39 cellular contexts compared by ENCODE assay signal in the genomic region with DNA sequence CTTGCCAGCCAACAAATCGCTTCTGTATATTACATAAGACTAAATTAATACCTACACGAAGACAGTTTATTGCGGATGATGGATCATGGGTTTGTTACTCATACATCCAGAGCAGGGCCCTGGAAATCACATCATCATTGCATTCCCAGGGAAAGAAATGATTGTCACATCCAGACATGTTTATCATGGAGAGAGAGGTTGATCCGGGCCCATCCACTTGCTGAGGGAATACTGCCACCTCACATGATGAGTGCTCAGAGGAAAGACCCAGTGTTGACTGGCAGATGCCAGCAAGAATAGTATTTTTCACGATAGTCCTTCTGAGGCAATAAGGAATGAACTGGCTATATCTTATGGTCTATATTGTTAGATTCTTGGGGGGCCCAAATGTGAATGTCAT.
"Had no signal": no experiment of that assay in that cellular context is flagged by ENCODE, and none has a peak within 500 bp of the region (broad histone marks: within the 10 kb centered on the region; RNA-seq: fewer than 3 reads in every experiment).

No MANE protein-coding gene starts in this region.

- H3K27ac Mint-ChIP-seq: activated naive CD4-positive, alpha-beta T cell treated with anti-CD3 and anti-CD28 coated beads for 36 hours; activated naive CD4-positive, alpha-beta T cell treated with anti-CD3 and anti-CD28 coated beads, Interleukin-2, amount 10 ng/mL, durations not matched to agents 7 days and 5 days; activated naive CD4-positive, alpha-beta T cell treated with anti-CD3 and anti-CD28 coated beads, Interleukin-2, amount 50 U/mL, for 24 hours; activated naive CD4-positive, alpha-beta T cell treated with anti-CD3 and anti-CD28 coated beads, Interleukin-2, amount 50 U/mL, for 72 hours; activated naive CD8-positive, alpha-beta T cell; activated naive CD8-positive, alpha-beta T cell treated with anti-CD3 and anti-CD28 coated beads for 36 hours; activated naive CD8-positive, alpha-beta T cell treated with anti-CD3 and anti-CD28 coated beads, Interleukin-2, amount 10 ng/mL, durations not matched to agents 7 days and 5 days; activated naive CD8-positive, alpha-beta T cell treated with anti-CD3 and anti-CD28 coated beads, Interleukin-2, amount 50 U/mL, for 24 hours; activated T-cell treated with anti-CD3 and anti-CD28 coated beads, Interleukin-2, amount 50 U/mL, for 24 hours; activated T-cell treated with anti-CD3 and anti-CD28 coated beads, Interleukin-2, amount 50 U/mL, for 72 hours; activated T-helper 1 cell treated with anti-CD3 and anti-CD28 coated beads, Interleukin-12 subunit alpha, Interleukin-12 subunit beta, Interleukin-2, Interleukin-4 antibody, amounts not matched to agents 30 ng/mL and 10 ng/mL and 1 ng/mL, durations not matched to agents 14 hours and 24 hours and 36 hours; activated T-helper 17 cell treated with anti-CD3 and anti-CD28 coated beads, Interleukin-2, amount 50 U/mL, for 72 hours; activated T-helper 2 cell treated with anti-CD3 and anti-CD28 coated beads, Interferon-gamma antibody, Interleukin-2, Interleukin-4, amounts not matched to agents 10 μg/mL and 5 μg/mL and 100 μg/mL, durations not matched to agents 14 hours and 24 hours and 36 hours had no signal

- H3K27me3 Mint-ChIP-seq: activated naive CD4-positive, alpha-beta T cell treated with anti-CD3 and anti-CD28 coated beads, Interleukin-2, amount 10 ng/mL, durations not matched to agents 7 days and 5 days; activated naive CD4-positive, alpha-beta T cell treated with anti-CD3 and anti-CD28 coated beads, Interleukin-2, amount 50 U/mL, for 24 hours; activated naive CD8-positive, alpha-beta T cell; activated naive CD8-positive, alpha-beta T cell treated with anti-CD3 and anti-CD28 coated beads for 36 hours; activated naive CD8-positive, alpha-beta T cell treated with anti-CD3 and anti-CD28 coated beads, Interleukin-2, amount 10 ng/mL, durations not matched to agents 7 days and 5 days; activated T-cell treated with anti-CD3 and anti-CD28 coated beads, Interleukin-2, amount 50 U/mL, for 24 hours; activated T-helper 17 cell treated with anti-CD3 and anti-CD28 coated beads, Interleukin-2, amount 50 U/mL, for 72 hours; brain; central memory CD8-positive, alpha-beta T cell had no signal

- H3K27ac ChIP-seq: adrenal gland, ascending aorta, body of pancreas, brain microvascular endothelial cell, breast epithelium, cardiac muscle cell had no signal

- H3K4me3 ChIP-seq: adrenal gland, ascending aorta, body of pancreas, breast epithelium, cardiac muscle cell had no signal

- H3K27me3 ChIP-seq: adrenal gland, ascending aorta, body of pancreas, brain microvascular endothelial cell, breast epithelium, cardiac muscle cell had no signal

- DNase-seq: activated effector memory CD4-positive, alpha-beta T cell treated with anti-CD3 and anti-CD28 coated beads, Interleukin-2, amount 50 U/mL, for 16 hours; activated effector memory CD4-positive, alpha-beta T cell treated with Interleukin-2 at 50 U/mL for 16 hours; activated gamma-delta T cell; activated gamma-delta T cell treated with Interleukin-2 at 50 U/mL for 16 hours; activated naive CD4-positive, alpha-beta T cell; activated naive CD4-positive, alpha-beta T cell treated with anti-CD3 and anti-CD28 coated beads for 36 hours; activated naive CD4-positive, alpha-beta T cell treated with anti-CD3 and anti-CD28 coated beads, Interleukin-2, amount 10 ng/mL, durations not matched to agents 7 days and 5 days; activated naive CD4-positive, alpha-beta T cell treated with anti-CD3 and anti-CD28 coated beads, Interleukin-2, amount 50 U/mL, for 16 hours; activated naive CD4-positive, alpha-beta T cell treated with Interleukin-2 at 50 U/mL for 16 hours; activated naive CD8-positive, alpha-beta T cell treated with anti-CD3 and anti-CD28 coated beads for 36 hours; activated naive CD8-positive, alpha-beta T cell treated with anti-CD3 and anti-CD28 coated beads, Interleukin-2, amount 10 ng/mL, durations not matched to agents 7 days and 5 days; activated naive CD8-positive, alpha-beta T cell treated with anti-CD3 and anti-CD28 coated beads, Interleukin-2, amount 50 U/mL, for 24 hours; activated T-cell treated with anti-CD3 and anti-CD28 coated beads for 4 hours; activated T-cell treated with anti-CD3 and anti-CD28 coated beads, Interleukin-2, amount 50 U/mL, for 1 hour; activated T-cell treated with anti-CD3 and anti-CD28 coated beads, Interleukin-2, amount 50 U/mL, for 24 hours; activated T-cell treated with anti-CD3 and anti-CD28 coated beads, Interleukin-2, amount 50 U/mL, for 4 hours; activated T-cell treated with anti-CD3 and anti-CD28 coated beads, Interleukin-2, amount 50 U/mL, for 48 hours; activated T-cell treated with anti-CD3 and anti-CD28 coated beads, Interleukin-2, amount 50 U/mL, for 72 hours; adrenal gland; amniotic stem cell; amygdala; anterior cingulate cortex; aorta; body of pancreas; brain microvascular endothelial cell; caudate nucleus; central memory CD4-positive, alpha-beta T cell; cerebellar nuclear complex had no signal

- H3K4me1 ChIP-seq: adrenal gland, ascending aorta, body of pancreas, breast epithelium had no signal

- H3K9me3 Mint-ChIP-seq: activated naive CD4-positive, alpha-beta T cell treated with anti-CD3 and anti-CD28 coated beads for 36 hours; activated naive CD4-positive, alpha-beta T cell treated with anti-CD3 and anti-CD28 coated beads, Interleukin-2, amount 50 U/mL, for 24 hours; activated naive CD8-positive, alpha-beta T cell treated with anti-CD3 and anti-CD28 coated beads, Interleukin-2, amount 10 ng/mL, durations not matched to agents 7 days and 5 days; activated naive CD8-positive, alpha-beta T cell treated with anti-CD3 and anti-CD28 coated beads, Interleukin-2, amount 50 U/mL, for 24 hours had no signal

- H3K36me3 Mint-ChIP-seq: activated naive CD4-positive, alpha-beta T cell treated with anti-CD3 and anti-CD28 coated beads, Interleukin-2, amount 10 ng/mL, durations not matched to agents 7 days and 5 days; activated naive CD4-positive, alpha-beta T cell treated with anti-CD3 and anti-CD28 coated beads, Interleukin-2, amount 50 U/mL, for 24 hours; activated naive CD4-positive, alpha-beta T cell treated with anti-CD3 and anti-CD28 coated beads, Interleukin-2, amount 50 U/mL, for 72 hours; activated naive CD8-positive, alpha-beta T cell; activated naive CD8-positive, alpha-beta T cell treated with anti-CD3 and anti-CD28 coated beads for 36 hours; activated naive CD8-positive, alpha-beta T cell treated with anti-CD3 and anti-CD28 coated beads, Interleukin-2, amount 10 ng/mL, durations not matched to agents 7 days and 5 days; brain had no signal

- ATAC-seq: activated naive CD4-positive, alpha-beta T cell treated with anti-CD3 and anti-CD28 coated beads, Interleukin-2, amount 50 U/mL, for 72 hours; activated naive CD8-positive, alpha-beta T cell treated with anti-CD3 and anti-CD28 coated beads, Interleukin-2, amount 50 U/mL, for 24 hours; activated T-cell treated with anti-CD3 and anti-CD28 coated beads, Interleukin-2, amount 50 U/mL, for 4 hours; activated T-cell treated with anti-CD3 and anti-CD28 coated beads, Interleukin-2, amount 50 U/mL, for 72 hours; activated T-helper 17 cell treated with anti-CD3 and anti-CD28 coated beads, Interleukin-2, amount 50 U/mL, for 72 hours; body of pancreas had no signal

- H3K36me3 ChIP-seq: adrenal gland, ascending aorta, brain microvascular endothelial cell, breast epithelium, cardiac muscle cell had no signal

- H3K9me3 ChIP-seq: adrenal gland, ascending aorta, body of pancreas, breast epithelium had no signal

- H3K4me3 Mint-ChIP-seq: activated naive CD4-positive, alpha-beta T cell treated with anti-CD3 and anti-CD28 coated beads for 36 hours; activated naive CD4-positive, alpha-beta T cell treated with anti-CD3 and anti-CD28 coated beads, Interleukin-2, amount 10 ng/mL, durations not matched to agents 7 days and 5 days; activated naive CD4-positive, alpha-beta T cell treated with anti-CD3 and anti-CD28 coated beads, Interleukin-2, amount 50 U/mL, for 24 hours; activated naive CD8-positive, alpha-beta T cell; activated naive CD8-positive, alpha-beta T cell treated with anti-CD3 and anti-CD28 coated beads for 36 hours; activated naive CD8-positive, alpha-beta T cell treated with anti-CD3 and anti-CD28 coated beads, Interleukin-2, amount 10 ng/mL, durations not matched to agents 7 days and 5 days; activated naive CD8-positive, alpha-beta T cell treated with anti-CD3 and anti-CD28 coated beads, Interleukin-2, amount 50 U/mL, for 24 hours; activated T-cell treated with anti-CD3 and anti-CD28 coated beads, Interleukin-2, amount 50 U/mL, for 24 hours; activated T-cell treated with anti-CD3 and anti-CD28 coated beads, Interleukin-2, amount 50 U/mL, for 4 hours; activated T-cell treated with anti-CD3 and anti-CD28 coated beads, Interleukin-2, amount 50 U/mL, for 72 hours; activated T-helper 1 cell treated with anti-CD3 and anti-CD28 coated beads, Interleukin-12 subunit alpha, Interleukin-12 subunit beta, Interleukin-2, Interleukin-4 antibody, amounts not matched to agents 30 ng/mL and 10 ng/mL and 1 ng/mL, durations not matched to agents 14 hours and 24 hours and 36 hours; activated T-helper 17 cell treated with anti-CD3 and anti-CD28 coated beads, Interleukin-2, amount 50 U/mL, for 72 hours; brain; central memory CD8-positive, alpha-beta T cell had no signal

- H3K4me1 Mint-ChIP-seq: activated naive CD4-positive, alpha-beta T cell treated with anti-CD3 and anti-CD28 coated beads, Interleukin-2, amount 10 ng/mL, durations not matched to agents 7 days and 5 days; activated naive CD4-positive, alpha-beta T cell treated with anti-CD3 and anti-CD28 coated beads, Interleukin-2, amount 50 U/mL, for 24 hours; activated naive CD8-positive, alpha-beta T cell treated with anti-CD3 and anti-CD28 coated beads for 36 hours; activated naive CD8-positive, alpha-beta T cell treated with anti-CD3 and anti-CD28 coated beads, Interleukin-2, amount 10 ng/mL, durations not matched to agents 7 days and 5 days; activated naive CD8-positive, alpha-beta T cell treated with anti-CD3 and anti-CD28 coated beads, Interleukin-2, amount 50 U/mL, for 24 hours; activated T-helper 17 cell treated with anti-CD3 and anti-CD28 coated beads, Interleukin-2, amount 50 U/mL, for 72 hours; central memory CD8-positive, alpha-beta T cell had no signal
